In the genomic region with DNA sequence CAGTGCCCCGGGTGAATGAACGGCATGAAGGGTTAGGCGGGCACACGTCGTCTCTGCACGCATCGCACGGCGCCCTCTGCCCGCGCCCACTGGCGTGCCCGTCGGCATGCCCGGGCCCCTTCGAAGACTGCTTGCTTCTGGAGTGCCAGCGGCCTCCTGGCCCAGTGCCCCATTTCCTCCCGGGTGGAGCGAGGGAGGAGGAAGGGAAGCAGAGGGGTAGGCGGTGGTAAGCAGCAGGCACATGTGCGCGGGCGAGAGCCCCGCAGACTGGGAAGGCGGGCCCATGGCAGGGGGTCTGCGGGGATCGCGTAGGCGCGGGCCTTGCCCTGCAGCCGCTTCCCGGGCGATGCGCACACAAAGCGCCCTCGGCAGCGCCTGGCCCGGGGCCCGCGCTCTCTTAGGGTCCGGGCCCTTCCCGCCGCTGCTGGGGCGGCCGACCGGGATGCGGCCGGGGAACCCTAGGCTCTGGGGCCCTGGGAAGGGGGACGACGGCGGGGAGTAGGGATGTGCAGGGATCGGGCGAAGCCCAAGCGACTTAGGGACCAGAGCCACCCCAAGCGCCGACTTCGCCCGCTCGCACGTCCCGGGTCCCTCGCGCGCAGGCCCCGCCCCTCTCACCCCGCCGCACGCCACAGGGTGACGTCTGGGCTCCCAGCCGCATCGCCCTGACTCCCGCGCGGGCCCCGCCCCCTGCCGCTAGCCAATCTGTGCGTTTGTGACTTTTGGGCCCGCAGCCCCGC, we compare ENCODE assay signal across 8 cellular contexts. TPM values are rescaled to one million over a fixed set of nuclear protein-coding genes. Genes with fewer than 3 reads are reported as not detected.
A peak's percentile ranks its signal among the peaks of the same experiment; 100 is the strongest.
DNase-seq lines count a peak whose midpoint lies in the region; ATAC-seq and TF ChIP-seq lines count a peak whose summit lies in the region.

No MANE protein-coding gene starts in this region.

- DNase-seq in AG09309 (ENCODE audit: low read depth) (no peak), T-helper 22 cell (ENCODE audit: low read depth) (peak; percentile 95), type B pancreatic cell (ENCODE audit: extremely low spot score, unreplicated experiment) (no peak), NCI-H526 treated with DMSO at 0.1 percent for 48 hours (lab: John Stamatoyannopoulos, UW) (no peak)
- peak in 1 of 3 donors; percentile 39 for DNase-seq in effector memory CD4-positive, alpha-beta T cell

- H3K4me1 Mint-ChIP-seq in type B pancreatic cell (ENCODE audit: unreplicated experiment): peaks cover 4% of the 10 kb centered on the region

- no peaks in the 10 kb centered on the region for H3K36me3 Mint-ChIP-seq in type B pancreatic cell

- H3K4me3 Mint-ChIP-seq in type B pancreatic cell: peak overlapping the region; percentile 89

- no peak for TF ChIP-seq CTCF in AG09309 (IDR thresholded peaks at IDR 0.05; ENCODE audit: control insufficient read depth, insufficient read depth, low read depth, low read length, missing control alignments)
- no peak for TF ChIP-seq CTCF in type B pancreatic cell (conservative IDR thresholded peaks at IDR 0.05)

- no peaks in the 10 kb centered on the region for H3K36me3 ChIP-seq in effector memory CD4-positive, alpha-beta T cell (ENCODE audit: control insufficient read depth, insufficient read depth, low read length)

- no peaks in the 10 kb centered on the region for H3K9me3 Mint-ChIP-seq in type B pancreatic cell

- no peaks in the 10 kb centered on the region for H3K27me3 Mint-ChIP-seq in type B pancreatic cell

- ATAC-seq in GM18511 (IDR thresholded peaks at IDR 0.05; ENCODE audit: unreplicated experiment) (peak; percentile 5), HG03432 (IDR thresholded peaks at IDR 0.05; ENCODE audit: unreplicated experiment) (peak; percentile 8)

- H3K4me3 ChIP-seq in AG09309 (ENCODE audit: control insufficient read depth, low read depth, low read length): peak overlapping the region; percentile 40
- peak overlapping the region; percentile 36 for H3K4me3 ChIP-seq in effector memory CD4-positive, alpha-beta T cell (ENCODE audit: insufficient read depth, low read depth, low read length, poor library complexity, severe bottlenecking)
- peak overlapping the region; percentile 28 for H3K4me3 ChIP-seq in mononuclear cell (ENCODE audit: low read length)

- peak overlapping the region; percentile 87 for H3K27ac ChIP-seq in effector memory CD4-positive, alpha-beta T cell (ENCODE audit: insufficient read depth, low read length, poor library complexity, severe bottlenecking)

- H3K4me1 ChIP-seq in effector memory CD4-positive, alpha-beta T cell (ENCODE audit: control insufficient read depth, insufficient read depth, low read length, poor library complexity, severe bottlenecking): peaks cover 26% of the 10 kb centered on the region
- peaks cover 37% of the 10 kb centered on the region for H3K4me1 ChIP-seq in mononuclear cell (ENCODE audit: insufficient read depth, low read length)

- no peaks in the 10 kb centered on the region for H3K27me3 ChIP-seq in effector memory CD4-positive, alpha-beta T cell (replicated peaks; ENCODE audit: control insufficient read depth, insufficient read depth, low read length, poor library complexity, severe bottlenecking)
- H3K27me3 ChIP-seq in mononuclear cell (ENCODE audit: insufficient read depth, low read length): no peaks in the 10 kb centered on the region

- H3K9me3 ChIP-seq in effector memory CD4-positive, alpha-beta T cell (ENCODE audit: control insufficient read depth, low read length): no peaks in the 10 kb centered on the region
- H3K9me3 ChIP-seq in mononuclear cell (ENCODE audit: low read depth, low read length): no peaks in the 10 kb centered on the region

- peak overlapping the region; percentile 95 for H3K27ac Mint-ChIP-seq in type B pancreatic cell

RNA-seq across cellular contexts. Expression of gene EMD, which starts 0.9 kb away (rescaled TPM):
- 39.3 TPM for total RNA-seq in mononuclear cell
- total RNA-seq in type B pancreatic cell (ENCODE audit: low replicate concordance): 56.7 and 62.7 TPM in 2 replicates

RNA-seq across cellular contexts. Expression of gene FLNA, which starts 3.8 kb away (rescaled TPM):
- total RNA-seq in mononuclear cell: 933 TPM
- total RNA-seq in type B pancreatic cell (ENCODE audit: low replicate concordance): 806 and 851 TPM in 2 replicates

RNA-seq across cellular contexts. Expression of gene RPL10, which starts 19.9 kb away (rescaled TPM):
- total RNA-seq in mononuclear cell (8,353 TPM), type B pancreatic cell (ENCODE audit: low replicate concordance) (2,880 and 3,042 TPM in 2 replicates)

RNA-seq across cellular contexts. Expression of gene DNASE1L1, which starts 30.8 kb away (rescaled TPM):
- 30.2 TPM for total RNA-seq in mononuclear cell
- 13.3 and 14.4 TPM in 2 replicates for total RNA-seq in type B pancreatic cell (ENCODE audit: low replicate concordance)

RNA-seq across cellular contexts. Expression of gene TAFAZZIN, which starts 33.1 kb away (rescaled TPM):
- total RNA-seq in mononuclear cell (33.2 TPM), type B pancreatic cell (ENCODE audit: low replicate concordance) (30.5 and 46.1 TPM in 2 replicates)
